In genomic region chr2:50225021-50225928, GRCh38 we compare ENCODE assay signal across 16 cellular contexts.
"Had no signal": no experiment of that assay in that cellular context is flagged by ENCODE, and none has a peak within 500 bp of the region (broad histone marks: within the 10 kb centered on the region; RNA-seq: fewer than 3 reads in every experiment).

No MANE protein-coding gene starts in this region.

- H3K4me1 Mint-ChIP-seq: activated naive CD8-positive, alpha-beta T cell treated with anti-CD3 and anti-CD28 coated beads, Interleukin-2, amount 10 ng/mL, durations not matched to agents 7 days and 5 days; nephron had no signal

- ATAC-seq: left ventricle myocardium superior, sciatic nerve had no signal

- H3K4me3 Mint-ChIP-seq: activated CD4-positive, alpha-beta memory T cell treated with anti-CD3 and anti-CD28 coated beads for 36 hours; activated naive CD8-positive, alpha-beta T cell treated with anti-CD3 and anti-CD28 coated beads, Interleukin-2, amount 10 ng/mL, durations not matched to agents 7 days and 5 days; nephron had no signal

- DNase-seq: activated CD4-positive, alpha-beta memory T cell treated with anti-CD3 and anti-CD28 coated beads for 36 hours; activated gamma-delta T cell treated with Interleukin-2 at 50 U/mL for 16 hours; activated naive CD8-positive, alpha-beta T cell treated with anti-CD3 and anti-CD28 coated beads, Interleukin-2, amount 10 ng/mL, durations not matched to agents 7 days and 5 days; activated T-cell treated with anti-CD3 and anti-CD28 coated beads, Interleukin-2, amount 50 U/mL, for 48 hours; anterior cingulate cortex; left ventricle myocardium superior; mesenchymal stem cell; occipital lobe; spleen; stimulated activated CD4-positive, alpha-beta T cell treated with anti-CD3 and anti-CD28 coated beads, Interleukin-2, amount 100 ng/mL, for 24 hours; stimulated activated naive CD4-positive, alpha-beta T cell; trophoblast cell had no signal

- H3K36me3 ChIP-seq: breast epithelium, prostate gland, spleen had no signal

- H3K27ac ChIP-seq: breast epithelium, prostate gland, spleen had no signal

- H3K27ac Mint-ChIP-seq: activated CD4-positive, alpha-beta memory T cell treated with anti-CD3 and anti-CD28 coated beads for 36 hours; activated naive CD8-positive, alpha-beta T cell treated with anti-CD3 and anti-CD28 coated beads, Interleukin-2, amount 10 ng/mL, durations not matched to agents 7 days and 5 days; nephron had no signal

- H3K4me1 ChIP-seq: breast epithelium, prostate gland, spleen had no signal

- H3K4me3 ChIP-seq: breast epithelium, prostate gland, spleen had no signal

- H3K27me3 Mint-ChIP-seq: activated CD4-positive, alpha-beta memory T cell treated with anti-CD3 and anti-CD28 coated beads for 36 hours; activated naive CD8-positive, alpha-beta T cell treated with anti-CD3 and anti-CD28 coated beads, Interleukin-2, amount 10 ng/mL, durations not matched to agents 7 days and 5 days had no signal

- H3K9me3 Mint-ChIP-seq: activated naive CD8-positive, alpha-beta T cell treated with anti-CD3 and anti-CD28 coated beads, Interleukin-2, amount 10 ng/mL, durations not matched to agents 7 days and 5 days; nephron had no signal

- H3K36me3 Mint-ChIP-seq: activated CD4-positive, alpha-beta memory T cell treated with anti-CD3 and anti-CD28 coated beads for 36 hours; activated naive CD8-positive, alpha-beta T cell treated with anti-CD3 and anti-CD28 coated beads, Interleukin-2, amount 10 ng/mL, durations not matched to agents 7 days and 5 days had no signal

- H3K27me3 ChIP-seq: breast epithelium, spleen had no signal

- H3K9me3 ChIP-seq: breast epithelium, prostate gland, spleen had no signal
